Comparison of ENCODE assay signal across 26 cellular contexts in genomic region chrX:150050387-150050786, GRCh38.
DNase-seq lines count a peak whose midpoint lies in the region; ATAC-seq, FAIRE-seq and TF ChIP-seq lines count a peak whose summit lies in the region.
"Had no signal": no experiment of that assay in that cellular context is flagged by ENCODE, and none has a peak within 500 bp of the region (broad histone marks: within the 10 kb centered on the region; RNA-seq: fewer than 3 reads in every experiment).

No MANE protein-coding gene starts in this region.

- H3K27me3 ChIP-seq in GM06990 (replicated peaks; ENCODE audit: control insufficient read depth, insufficient read depth, low read length) = no peaks in the 10 kb centered on the region
- H3K27me3 ChIP-seq: suprapubic skin, upper lobe of right lung had no signal

- no peak overlapping the region for H3K4me3 ChIP-seq in GM06990 (replicated peaks; ENCODE audit: low read depth, low read length)
- no peak overlapping the region for H3K4me3 ChIP-seq in OCI-LY7 (ENCODE audit: low read depth, low read length, poor library complexity, severe bottlenecking)
- H3K4me3 ChIP-seq: breast epithelium, SK-N-MC, suprapubic skin, upper lobe of right lung had no signal

- BruUV-seq in OCI-LY7 (replicated peaks; lab: Mats Ljungman, UMichigan) = no TSS peak

- no peak overlapping the region for H3K4me2 ChIP-seq in OCI-LY7 (ENCODE audit: low read length)

- no peaks in the 10 kb centered on the region for H3K9me2 ChIP-seq in OCI-LY7 (ENCODE audit: insufficient read depth, low read length)

- no peak for FAIRE-seq in GM12891 (lab: Jason Lieb, UNC)
- FAIRE-seq: GM19239 had no signal

- intact Hi-C loops in OCI-LY7 (cut with micrococcal nuclease; ENCODE audit: unreplicated experiment) = no loop called here

- POLR2A ChIA-PET in OCI-LY7 (lab: Charles Lee) = no interaction called here

- peak; percentile 33 for DNase-seq in DMS53 (lab: John Stamatoyannopoulos, UW)
- DNase-seq in DMS53 treated with DMSO at 0.1 percent for 48 hours (lab: John Stamatoyannopoulos, UW; ENCODE audit: unreplicated experiment) = no peak
- DNase-seq in GM06990 (ENCODE audit: extremely low read depth, insufficient read length) = no peak
- DNase-seq in OCI-LY7 (ENCODE audit: low spot score) = no peak
- no peak for DNase-seq in epithelial cell of prostate (ENCODE audit: low read depth, low spot score)
- no peak for DNase-seq in GM12891 (ENCODE audit: insufficient read length, low spot score)
- no peak for DNase-seq in SIG-M5 treated with dmso at 0.1 percent for 504 hours (lab: John Stamatoyannopoulos, UW; ENCODE audit: unreplicated experiment)
- DNase-seq: activated CD4-positive, CD25-positive, alpha-beta regulatory T cell treated with anti-CD3 and anti-CD28 coated beads, Interleukin-2, amount 50 U/mL, for 72 hours; activated T-cell treated with anti-CD3 and anti-CD28 coated beads, Interleukin-2, amount 50 U/mL, for 48 hours; amygdala; CD4-positive, alpha-beta T cell; natural killer cell; NCI-H1105; NCI-H1930; NCI-H2227 treated with DMSO at 0.1 percent for 48 hours; NCI-H526 treated with DMSO at 0.1 percent for 48 hours; occipital lobe; stimulated activated CD4-positive, alpha-beta T cell treated with anti-CD3 and anti-CD28 coated beads, Interleukin-15, amount 100 ng/mL, for 24 hours; stimulated activated naive CD4-positive, alpha-beta T cell; upper lobe of right lung had no signal

- no peaks in the 10 kb centered on the region for H3K36me3 ChIP-seq in GM06990 (ENCODE audit: control insufficient read depth, insufficient read depth, low read length)
- no peaks in the 10 kb centered on the region for H3K36me3 ChIP-seq in OCI-LY7 (ENCODE audit: insufficient read depth, low read length)
- H3K36me3 ChIP-seq: breast epithelium, suprapubic skin, upper lobe of right lung had no signal

- H3K27ac ChIP-seq in OCI-LY7 (ENCODE audit: low read depth, low read length, poor library complexity, severe bottlenecking) (no peak overlapping the region), epithelial cell of prostate (peak overlapping the region; percentile 43)
- H3K27ac ChIP-seq: 22Rv1, breast epithelium, SK-N-MC, suprapubic skin, upper lobe of right lung had no signal

- no peaks in the 10 kb centered on the region for H3K9me3 ChIP-seq in OCI-LY7 (ENCODE audit: low read length)
- H3K9me3 ChIP-seq: breast epithelium, suprapubic skin, upper lobe of right lung had no signal

- H3K4me1 ChIP-seq in OCI-LY7 (ENCODE audit: insufficient read depth, low read length, poor library complexity, severe bottlenecking) = no peaks in the 10 kb centered on the region
- H3K4me1 ChIP-seq: breast epithelium, suprapubic skin, upper lobe of right lung had no signal

- H4K20me1 ChIP-seq in OCI-LY7 (ENCODE audit: insufficient read depth, low read length) = no peaks in the 10 kb centered on the region

- no peak for ATAC-seq in GM19467 (IDR thresholded peaks at IDR 0.05; ENCODE audit: unreplicated experiment)
- ATAC-seq: natural killer cell had no signal

- H3K79me2 ChIP-seq in OCI-LY7 (ENCODE audit: insufficient read depth, low read depth, low read length) = no peaks in the 10 kb centered on the region

- H2AFZ ChIP-seq in OCI-LY7 (ENCODE audit: low read length) = no peak overlapping the region

- TF ChIP-seq CTCF in GM06990 (IDR thresholded peaks at IDR 0.05; ENCODE audit: insufficient read depth, low read length, poor library complexity, severe bottlenecking) (peak; percentile 19), OCI-LY7 (conservative IDR thresholded peaks at IDR 0.05; ENCODE audit: low read length) (0 out of 2 replicates have a peak, but pooled peaks have one; percentile 11)

- CTCF ChIA-PET in OCI-LY7 (lab: Charles Lee; ENCODE audit: unreplicated experiment) = no interaction called here

- TF ChIP-seq POLR2A in GM12891 (IDR thresholded peaks at IDR 0.05; ENCODE audit: low read depth, low read length) = no peak

TF ChIP-seq in GM12891, 5 proteins besides CTCF, POLR2A, EP300 and RAD21:
- no peak for TF ChIP-seq TAF1 (IDR thresholded peaks at IDR 0.05; ENCODE audit: low read depth, low read length)
- no peak for TF ChIP-seq SPI1 (IDR thresholded peaks at IDR 0.05; ENCODE audit: low read depth, low read length)
- no peak for TF ChIP-seq PAX5 (IDR thresholded peaks at IDR 0.05; ENCODE audit: insufficient read depth, low read length, severe bottlenecking)
- TF ChIP-seq POU2F2 (IDR thresholded peaks at IDR 0.05; ENCODE audit: low read depth, low read length) = no peak
- no peak for TF ChIP-seq POLR2AphosphoS5 (IDR thresholded peaks at IDR 0.05; ENCODE audit: low read depth, low read length)
